1 cellular context compared by ENCODE assay signal in genomic region chr16:68040506-68041288, GRCh38.
TF ChIP-seq lines count a peak whose summit lies in the region.

No MANE protein-coding gene starts in this region.

TF ChIP-seq in HepG2, 621 proteins besides CTCF, POLR2A, EP300 and RAD21 (continued from another document and continues in another):
- no peak for TF ChIP-seq TBP (CRISPR knock-in tag; IDR thresholded peaks at IDR 0.05)
- TF ChIP-seq SSRP1 (CRISPR knock-in tag; IDR thresholded peaks at IDR 0.05) = no peak
- TF ChIP-seq NFE2L2 (IDR thresholded peaks at IDR 0.05; ENCODE audit: low read length) = no peak
- no peak for TF ChIP-seq AKAP8 (CRISPR knock-in tag; IDR thresholded peaks at IDR 0.05)
- no peak for TF ChIP-seq ZFP37 (CRISPR knock-in tag; IDR thresholded peaks at IDR 0.05; ENCODE audit: borderline replicate concordance)
- no peak for TF ChIP-seq SOX6 (IDR thresholded peaks at IDR 0.05)
- no peak for TF ChIP-seq SOX6 (CRISPR knock-in tag; IDR thresholded peaks at IDR 0.05)
- no peak for TF ChIP-seq SMAD9 (CRISPR knock-in tag; IDR thresholded peaks at IDR 0.05)
- no peak for TF ChIP-seq ZFP36L1 (CRISPR knock-in tag; IDR thresholded peaks at IDR 0.05)
- no peak for TF ChIP-seq SNAPC2 (CRISPR knock-in tag; IDR thresholded peaks at IDR 0.05)
- TF ChIP-seq PRMT3 (CRISPR knock-in tag; IDR thresholded peaks at IDR 0.05; ENCODE audit: borderline replicate concordance, low read depth) = no peak
- TF ChIP-seq RBM22 (optimal IDR thresholded peaks at IDR 0.05; ENCODE audit: low read length) = no peak
- no peak for TF ChIP-seq RNF219 (CRISPR knock-in tag; IDR thresholded peaks at IDR 0.05)
- TF ChIP-seq BRF2 (CRISPR knock-in tag; IDR thresholded peaks at IDR 0.05) = no peak
- no peak for TF ChIP-seq KLF15 (CRISPR knock-in tag; IDR thresholded peaks at IDR 0.05; ENCODE audit: borderline replicate concordance)
- no peak for TF ChIP-seq ZXDC (CRISPR knock-in tag; IDR thresholded peaks at IDR 0.05)
- no peak for TF ChIP-seq AHDC1 (CRISPR knock-in tag; IDR thresholded peaks at IDR 0.05; ENCODE audit: borderline replicate concordance)
- no peak for TF ChIP-seq ZNF784 (CRISPR knock-in tag; IDR thresholded peaks at IDR 0.05; ENCODE audit: borderline replicate concordance)
- TF ChIP-seq JARID2 (CRISPR knock-in tag; IDR thresholded peaks at IDR 0.05; ENCODE audit: insufficient replicate concordance) = no peak
- no peak for TF ChIP-seq RARA (CRISPR knock-in tag; IDR thresholded peaks at IDR 0.05)
- no peak for TF ChIP-seq PRDM15 (CRISPR knock-in tag; IDR thresholded peaks at IDR 0.05)
- no peak for TF ChIP-seq AFF4 (CRISPR knock-in tag; IDR thresholded peaks at IDR 0.05)
- TF ChIP-seq ATF1 (CRISPR knock-in tag; IDR thresholded peaks at IDR 0.05) = no peak
- no peak for TF ChIP-seq ZNF367 (CRISPR knock-in tag; IDR thresholded peaks at IDR 0.05; ENCODE audit: borderline replicate concordance)
- TF ChIP-seq YEATS2 (CRISPR knock-in tag; IDR thresholded peaks at IDR 0.05; ENCODE audit: borderline replicate concordance) = no peak
- TF ChIP-seq BORCS8-MEF2B (CRISPR knock-in tag; IDR thresholded peaks at IDR 0.05) = peak; percentile 70; the same call in 1 of the 2 replicates
- TF ChIP-seq ZBTB39 (CRISPR knock-in tag; IDR thresholded peaks at IDR 0.05) = no peak
- no peak for TF ChIP-seq KLF13 (CRISPR knock-in tag; IDR thresholded peaks at IDR 0.05)
- no peak for TF ChIP-seq KAT8 (CRISPR knock-in tag; IDR thresholded peaks at IDR 0.05)
- no peak for TF ChIP-seq ATF7 (IDR thresholded peaks at IDR 0.05)
- TF ChIP-seq ATF7 (CRISPR knock-in tag; IDR thresholded peaks at IDR 0.05) = no peak
- no peak for TF ChIP-seq POLR2AphosphoS2 (IDR thresholded peaks at IDR 0.05; ENCODE audit: low read depth, low read length)
- TF ChIP-seq ZNF816 (CRISPR knock-in tag; IDR thresholded peaks at IDR 0.05; ENCODE audit: borderline replicate concordance) = no peak
- no peak for TF ChIP-seq MTF2 (CRISPR knock-in tag; IDR thresholded peaks at IDR 0.05; ENCODE audit: borderline replicate concordance)
- no peak for TF ChIP-seq MED8 (CRISPR knock-in tag; IDR thresholded peaks at IDR 0.05; ENCODE audit: insufficient replicate concordance)
- TF ChIP-seq EZH2 (conservative IDR thresholded peaks at IDR 0.05; ENCODE audit: low read depth, low read length) = no peak
- peak; percentile 34; the same call in 1 of the 2 replicates for TF ChIP-seq NR2C2 (CRISPR knock-in tag; IDR thresholded peaks at IDR 0.05; ENCODE audit: borderline replicate concordance)
- peak; percentile 91 for TF ChIP-seq SMC3 (IDR thresholded peaks at IDR 0.05; ENCODE audit: low read length)
- no peak for TF ChIP-seq PTBP1 (IDR thresholded peaks at IDR 0.05; ENCODE audit: low read depth, low read length, poor library complexity, severe bottlenecking)
- TF ChIP-seq ZNF260 (CRISPR knock-in tag; IDR thresholded peaks at IDR 0.05; ENCODE audit: borderline replicate concordance, low read depth) = no peak
